Comparison of ENCODE assay signal across 3 cellular contexts in the genomic region with DNA sequence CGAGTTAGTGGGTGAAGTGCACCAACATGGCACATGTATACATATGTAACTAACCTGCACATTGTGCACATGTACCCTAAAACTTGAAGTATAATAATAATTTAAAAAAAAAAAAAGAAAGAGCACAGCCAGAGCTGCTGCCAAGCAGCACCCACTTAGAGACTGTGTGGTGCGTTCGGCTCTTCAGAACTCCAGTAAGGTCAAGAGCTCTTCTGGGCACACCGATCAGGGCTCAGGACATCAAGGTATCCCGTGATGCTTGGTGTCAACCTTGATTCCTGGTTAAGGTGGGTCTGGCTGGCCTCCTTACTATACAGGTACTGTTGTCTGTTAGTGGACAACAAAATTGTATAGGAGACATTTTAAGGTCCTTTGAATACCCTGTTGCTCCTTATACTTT.
"Had no signal": no experiment of that assay in that cellular context is flagged by ENCODE, and none has a peak within 500 bp of the region (broad histone marks: within the 10 kb centered on the region; RNA-seq: fewer than 3 reads in every experiment).

No MANE protein-coding gene starts in this region.

- ATAC-seq: GM12878 had no signal

- DNase-seq: GDM1, GF-D8 had no signal

- H3K4me3 ChIP-seq: GM12878 had no signal
